33 cellular contexts compared by ENCODE assay signal in genomic region chr5:144361406-144361805, GRCh38.
"Had no signal": no experiment of that assay in that cellular context is flagged by ENCODE, and none has a peak within 500 bp of the region (broad histone marks: within the 10 kb centered on the region; RNA-seq: fewer than 3 reads in every experiment).

No MANE protein-coding gene starts in this region.

- ATAC-seq: activated naive CD8-positive, alpha-beta T cell treated with anti-CD3 and anti-CD28 coated beads, Interleukin-2, amount 50 U/mL, for 24 hours; activated T-cell treated with anti-CD3 and anti-CD28 coated beads, Interleukin-2, amount 50 U/mL, for 4 hours; PC-3; SK-N-SH treated with all-trans-retinoic acid at 6 μM for 48 hours had no signal

- H3K4me1 ChIP-seq: ascending aorta, Peyer's patch had no signal

- H3K4me3 ChIP-seq: ascending aorta, cardiac muscle cell, Peyer's patch had no signal

- H3K27me3 ChIP-seq: ascending aorta, Peyer's patch had no signal

- H3K9me3 ChIP-seq: ascending aorta, Peyer's patch had no signal

- DNase-seq: activated B cell treated with CpG ODN at 0.5 μM for 24 hours; activated CD4-positive, alpha-beta memory T cell treated with anti-CD3 and anti-CD28 coated beads for 36 hours; activated CD4-positive, alpha-beta T cell treated with anti-CD3 and anti-CD28 coated beads for 4 hours; activated CD4-positive, alpha-beta T cell treated with anti-CD3 and anti-CD28 coated beads, Interleukin-2, amount 50 U/mL, for 1 hour; activated CD4-positive, CD25-positive, alpha-beta regulatory T cell treated with anti-CD3 and anti-CD28 coated beads, Interleukin-2, amount 50 U/mL, for 72 hours; activated CD8-positive, alpha-beta memory T cell treated with anti-CD3 and anti-CD28 coated beads, Interleukin-2, amount 50 U/mL, for 4 hours; activated gamma-delta T cell treated with Interleukin-2 at 50 U/mL for 16 hours; activated naive CD4-positive, alpha-beta T cell treated with anti-CD3 and anti-CD28 coated beads, Interleukin-2, amount 10 ng/mL, durations not matched to agents 7 days and 5 days; activated naive CD8-positive, alpha-beta T cell treated with anti-CD3 and anti-CD28 coated beads, Interleukin-2, amount 50 U/mL, for 24 hours; activated T-cell treated with anti-CD3 and anti-CD28 coated beads for 4 hours; activated T-cell treated with anti-CD3 and anti-CD28 coated beads, Interleukin-2, amount 50 U/mL, for 4 hours; amygdala; NCI-H1092 treated with DMSO at 0.1 percent for 48 hours; NCI-H1417; NCI-H187 treated with DMSO at 0.1 percent for 48 hours; NCI-H2081; NCI-H2171 treated with DMSO at 0.1 percent for 48 hours; NCI-H2227 treated with DMSO at 0.1 percent for 48 hours; NCI-H446; NCI-H510A treated with DMSO at 0.1 percent for 48 hours; NCI-H69; NK-92 treated with Interleukin-12 subunit alpha and Interleukin-12 subunit beta, amount 100 ng/mL, for 24 hours; PC-3; Peyer's patch; RPMI8226; SHP77 treated with DMSO at 0.1 percent for 48 hours; SW 1271; T-helper 1 cell; T-helper 2 cell; T-helper 9 cell had no signal

- H3K36me3 ChIP-seq: ascending aorta, cardiac muscle cell, Peyer's patch had no signal
